Comparison of ENCODE assay signal across 17 cellular contexts in the genomic region with DNA sequence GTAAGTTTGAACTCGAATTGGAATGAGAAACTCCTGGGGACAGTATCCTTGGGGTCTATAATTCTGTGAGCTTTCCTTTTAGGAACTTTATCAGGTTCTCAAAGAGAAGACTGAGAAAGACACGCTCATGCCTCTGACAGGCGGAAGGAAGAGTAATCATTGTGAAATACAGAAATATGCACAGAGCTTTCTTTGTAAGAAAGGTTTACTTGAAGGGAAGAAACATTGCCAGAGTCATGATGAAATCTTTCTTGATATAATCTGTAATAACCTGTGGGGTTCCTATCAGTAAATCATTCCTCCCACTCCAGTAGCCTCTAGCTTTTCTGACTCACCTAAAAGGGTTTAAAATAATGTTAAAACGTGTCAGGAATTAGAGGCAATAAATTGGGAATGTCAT.
DNase-seq lines count a peak whose midpoint lies in the region; ATAC-seq and TF ChIP-seq lines count a peak whose summit lies in the region.
"Had no signal": no experiment of that assay in that cellular context is flagged by ENCODE, and none has a peak within 500 bp of the region (broad histone marks: within the 10 kb centered on the region; RNA-seq: fewer than 3 reads in every experiment).

No MANE protein-coding gene starts in this region.

- in situ Hi-C loops in mammary epithelial cell (cut with MboI; ENCODE audit: low sequenced_read_pairs in 2 of 2): no loop called here

- ATAC-seq in HG03280 (IDR thresholded peaks at IDR 0.05; ENCODE audit: unreplicated experiment): peak; percentile 29
- ATAC-seq: K562 had no signal

- H3K4me1 ChIP-seq in mammary epithelial cell (ENCODE audit: insufficient read depth, low read length): peaks cover 5% of the 10 kb centered on the region
- H3K4me1 ChIP-seq: HAP-1 had no signal

- no peaks in the 10 kb centered on the region for H3K36me3 Mint-ChIP-seq in activated CD4-positive, alpha-beta memory T cell treated with anti-CD3 and anti-CD28 coated beads for 36 hours
- H3K36me3 Mint-ChIP-seq: CD4-positive, CD25-positive, alpha-beta regulatory T cell had no signal

- no TSS peak for BruUV-seq in mammary epithelial cell (replicated peaks; lab: Mats Ljungman, UMichigan)

- H3K27ac ChIP-seq in mammary epithelial cell (ENCODE audit: insufficient read depth, low read depth, low read length): no peak overlapping the region
- H3K27ac ChIP-seq: SK-N-MC had no signal

- no peaks in the 10 kb centered on the region for H3K27me3 ChIP-seq in mammary epithelial cell (ENCODE audit: insufficient read depth, low read length)

- no peak overlapping the region for H3K4me3 Mint-ChIP-seq in activated CD4-positive, alpha-beta memory T cell treated with anti-CD3 and anti-CD28 coated beads for 36 hours
- H3K4me3 Mint-ChIP-seq: B cell; CD4-positive, CD25-positive, alpha-beta regulatory T cell had no signal

- CTCF ChIA-PET in mammary epithelial cell (lab: Charles Lee; ENCODE audit: low non-redundant PET): interaction anchor here (0.6 kb wide), 1 partner anchor 92 kb away, joined by 6 read pairs; no protein-coding TSS in a partner anchor
- CTCF ChIA-PET in activated CD4-positive, alpha-beta memory T cell treated with anti-CD3 and anti-CD28 coated beads for 36 hours (lab: Charles Lee): no interaction called here

- TF ChIP-seq POLR2A in lower leg skin (IDR thresholded peaks at IDR 0.05): no peak

- intact Hi-C loops in mammary epithelial cell (cut with micrococcal nuclease) (no loop called here), lower leg skin (cut with DNase I; ENCODE audit: low total_unique reads) (no loop called here)
- intact Hi-C loops in activated CD4-positive, alpha-beta memory T cell treated with anti-CD3 and anti-CD28 coated beads for 36 hours (cut with micrococcal nuclease): no loop called here

- H3K4me3 ChIP-seq in mammary epithelial cell (replicated peaks in 1 of 3; ENCODE audit: insufficient read depth in 1 of 3, low read depth in 2 of 3, low read length in 3 of 3) (peak overlapping the region in 2 of 3 experiments; percentile 11), lower leg skin (ENCODE audit: low read depth, poor library complexity, severe bottlenecking) (no peak overlapping the region)
- H3K4me3 ChIP-seq: HAP-1, K562, SK-N-MC had no signal

- 14% methylated on average over 4 of the region's 4 CpGs for WGBS in mammary epithelial cell (ENCODE audit: low coverage, missing lambda C conversion rate)
- 37 to 46% methylated on average over 4 of the region's 4 CpGs for WGBS in lower leg skin, 2 donors

- no peaks in the 10 kb centered on the region for H3K9me3 ChIP-seq in mammary epithelial cell (replicated peaks; ENCODE audit: insufficient read depth, low read length)
- H3K9me3 ChIP-seq: HAP-1 had no signal

- H3K4me2 ChIP-seq in mammary epithelial cell (ENCODE audit: insufficient read depth, low read depth, low read length): peak overlapping the region; percentile 73

- peak overlapping the region; percentile 25 for H2AFZ ChIP-seq in mammary epithelial cell (ENCODE audit: low read depth, low read length)

- no peaks in the 10 kb centered on the region for H3K4me1 Mint-ChIP-seq in activated CD4-positive, alpha-beta memory T cell treated with anti-CD3 and anti-CD28 coated beads for 36 hours (ENCODE audit: low read depth)
- H3K4me1 Mint-ChIP-seq: B cell; CD4-positive, CD25-positive, alpha-beta regulatory T cell had no signal

- H3K27ac Mint-ChIP-seq in activated CD4-positive, alpha-beta memory T cell treated with anti-CD3 and anti-CD28 coated beads for 36 hours: no peak overlapping the region
- H3K27ac Mint-ChIP-seq: B cell; CD4-positive, CD25-positive, alpha-beta regulatory T cell had no signal

- H3K9me3 Mint-ChIP-seq in activated CD4-positive, alpha-beta memory T cell treated with anti-CD3 and anti-CD28 coated beads for 36 hours: peaks cover 2% of the 10 kb centered on the region

- H3K36me3 ChIP-seq in mammary epithelial cell (ENCODE audit: insufficient read depth, low read length): no peaks in the 10 kb centered on the region
- H3K36me3 ChIP-seq: HAP-1 had no signal

- peak; percentile 15 for DNase-seq in NOMO-1 treated with dmso at 0.1 percent for 144 hours (lab: John Stamatoyannopoulos, UW; ENCODE audit: unreplicated experiment)
- peak; percentile 70 for DNase-seq in mammary epithelial cell
- DNase-seq in iPS-NIHi7 (ENCODE audit: extremely low spot score): no peak
- no peak for DNase-seq in NCI-H187 treated with DMSO at 0.1 percent for 48 hours (lab: John Stamatoyannopoulos, UW)
- no peak for DNase-seq in activated CD4-positive, alpha-beta memory T cell treated with anti-CD3 and anti-CD28 coated beads for 36 hours
- DNase-seq in lower leg skin (ENCODE audit: low spot score in 2 of 2): no peak
- DNase-seq: CD4-positive, CD25-positive, alpha-beta regulatory T cell; NCI-H1092; NCI-H1694; NCI-H2107; NCI-H2227 treated with DMSO at 0.1 percent for 48 hours; NCI-H524 treated with DMSO at 0.1 percent for 48 hours had no signal

- peaks cover 3% of the 10 kb centered on the region for H3K27me3 Mint-ChIP-seq in activated CD4-positive, alpha-beta memory T cell treated with anti-CD3 and anti-CD28 coated beads for 36 hours
- H3K27me3 Mint-ChIP-seq: B cell; CD4-positive, CD25-positive, alpha-beta regulatory T cell had no signal

- POLR2A ChIA-PET in activated CD4-positive, alpha-beta memory T cell treated with anti-CD3 and anti-CD28 coated beads for 36 hours (lab: Charles Lee): no interaction called here

- H4K20me1 ChIP-seq in mammary epithelial cell (ENCODE audit: insufficient read depth, low read length): no peaks in the 10 kb centered on the region

- TF ChIP-seq CTCF in mammary epithelial cell (conservative IDR thresholded peaks at IDR 0.05 in 1 of 2, IDR thresholded peaks at IDR 0.05 in 1 of 2; ENCODE audit: extremely low read depth in 1 of 2, insufficient read depth in 1 of 2, low read depth in 1 of 2, low read length in 2 of 2) (no peak), lower leg skin (IDR thresholded peaks at IDR 0.05) (no peak)

- no peak overlapping the region for H3K9ac ChIP-seq in mammary epithelial cell (ENCODE audit: insufficient read depth, low read length)

- dilution Hi-C loops in mammary epithelial cell (cut with HindIII; ENCODE audit: low sequenced_read_pairs): no loop called here

- H3K79me2 ChIP-seq in mammary epithelial cell (ENCODE audit: insufficient read depth, low read length): no peaks in the 10 kb centered on the region

Comparison
In these comparisons a context has a peak if more than half of its experiments do, and no peak if none do; other contexts are left out.
1. DNase-seq: peak in NOMO-1 treated with dmso at 0.1 percent for 144 hours (single experiment) and mammary epithelial cell (single experiment); none in iPS-NIHi7 (single experiment), NCI-H187 treated with DMSO at 0.1 percent for 48 hours (single experiment), activated CD4-positive, alpha-beta memory T cell treated with anti-CD3 and anti-CD28 coated beads for 36 hours (single experiment) and lower leg skin (0 of 2).